Comparison of ENCODE assay signal across 16 cellular contexts in the genomic region with DNA sequence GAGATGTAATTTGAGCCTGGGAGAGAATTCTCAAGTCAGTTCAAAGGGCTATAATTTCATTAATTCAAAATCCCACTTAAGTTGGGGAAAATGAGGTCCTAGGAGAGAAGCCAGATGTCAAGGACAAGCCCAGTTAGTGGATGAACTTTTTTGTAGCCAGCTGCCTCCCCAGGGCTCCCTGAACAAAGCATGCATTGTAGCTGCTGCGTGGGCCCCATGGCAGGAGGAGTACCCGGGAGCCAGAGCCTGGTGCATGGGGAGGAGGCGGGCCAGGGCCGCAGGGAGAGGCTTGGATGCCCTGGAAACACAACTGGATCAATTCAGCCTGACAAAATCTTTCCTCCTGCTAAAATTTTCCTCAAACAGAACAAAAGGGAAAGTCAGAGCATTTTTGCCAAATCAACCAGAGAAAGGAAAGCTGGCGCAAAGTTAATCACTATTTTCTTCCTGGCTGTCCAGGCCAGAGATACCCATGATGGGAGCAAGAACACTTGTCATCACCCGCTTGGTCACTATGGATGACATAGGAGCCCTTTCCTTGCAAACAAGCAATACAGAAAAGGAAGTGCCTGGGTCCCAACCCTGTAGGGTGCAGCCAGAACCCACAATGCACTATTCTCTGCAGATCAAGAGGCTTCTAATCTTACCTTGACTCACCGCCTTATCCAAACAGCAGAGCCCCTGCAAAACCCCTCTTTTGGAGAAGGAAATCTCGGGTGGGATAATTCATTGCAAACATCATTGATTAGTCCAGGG.
DNase-seq lines count a peak whose midpoint lies in the region; ATAC-seq and TF ChIP-seq lines count a peak whose summit lies in the region.
"Had no signal": no experiment of that assay in that cellular context is flagged by ENCODE, and none has a peak within 500 bp of the region (broad histone marks: within the 10 kb centered on the region; RNA-seq: fewer than 3 reads in every experiment).

No MANE protein-coding gene starts in this region.

- peak overlapping the region in 6 of 7 donors; percentile 30 to 90 (median 80) for H3K27ac Mint-ChIP-seq in CD14-positive monocyte
- H3K27ac Mint-ChIP-seq: activated CD8-positive, alpha-beta T cell treated with anti-CD3 and anti-CD28 coated beads for 36 hours had no signal

- peaks cover 80% of the 10 kb centered on the region for H3K4me1 Mint-ChIP-seq in CD14-positive monocyte

- peaks cover 0 to 3% (median 0%) of the 10 kb centered on the region in 7 donors for H3K9me3 Mint-ChIP-seq in CD14-positive monocyte
- H3K9me3 Mint-ChIP-seq: activated CD8-positive, alpha-beta T cell treated with anti-CD3 and anti-CD28 coated beads for 36 hours had no signal

- H3K4me3 Mint-ChIP-seq in CD14-positive monocyte: no peak overlapping the region
- H3K4me3 Mint-ChIP-seq: activated CD8-positive, alpha-beta T cell treated with anti-CD3 and anti-CD28 coated beads for 36 hours had no signal

- H3K36me3 Mint-ChIP-seq in CD14-positive monocyte: no peaks in the 10 kb centered on the region

- no peak for DNase-seq in CD14-positive monocyte (ENCODE audit: low spot score)
- DNase-seq in NB4 (ENCODE audit: low read depth): peak; percentile 68
- peak in 59 of 61 donors; percentile 20 to 88 (median 72) for DNase-seq in caudate nucleus (lab: John Stamatoyannopoulos, UW)
- DNase-seq in midbrain (lab: John Stamatoyannopoulos, UW): peak; percentile 89
- DNase-seq in posterior vena cava (ENCODE audit: low spot score): no peak
- DNase-seq: activated CD8-positive, alpha-beta T cell treated with anti-CD3 and anti-CD28 coated beads for 36 hours; activated effector memory CD4-positive, alpha-beta T cell treated with Interleukin-2 at 50 U/mL for 16 hours; effector CD4-positive, alpha-beta T cell; MG63; NCI-H510A treated with DMSO at 0.1 percent for 48 hours; stimulated activated CD4-positive, alpha-beta T cell treated with anti-CD3 and anti-CD28 coated beads, Interleukin-1b, Interleukin-23, amount 100 ng/mL, for 48 hours; stimulated activated CD8-positive, alpha-beta memory T cell treated with anti-CD3 and anti-CD28 coated beads, Interleukin-4, amount 100 ng/mL, for 48 hours had no signal

- H3K4me3 ChIP-seq in NB4 (ENCODE audit: low read depth, low read length): no peak overlapping the region
- H3K4me3 ChIP-seq: MG63, upper lobe of left lung had no signal

- intact Hi-C loops in CD14-positive monocyte (cut with micrococcal nuclease): loop anchor here in 1 of 2 donors (10.0 kb wide), 1 partner anchor 132 kb away; no protein-coding TSS in a partner anchor
- intact Hi-C loops in posterior vena cava (cut with DNase I): no loop called here

- no peak for TF ChIP-seq POLR2A in NB4 (IDR thresholded peaks at IDR 0.05; ENCODE audit: extremely low read depth, insufficient read length)

- H3K27me3 Mint-ChIP-seq in CD14-positive monocyte (ENCODE audit: low read depth in 3 of 3): peaks cover 0 to 2% (median 0%) of the 10 kb centered on the region in 3 donors
- H3K27me3 Mint-ChIP-seq: activated CD8-positive, alpha-beta T cell treated with anti-CD3 and anti-CD28 coated beads for 36 hours had no signal

- H3K27ac ChIP-seq in caudate nucleus (ENCODE audit: low read depth, low read length): peak overlapping the region; percentile 84

- TF ChIP-seq CTCF in CD14-positive monocyte (IDR thresholded peaks at IDR 0.05) (no peak), NB4 (IDR thresholded peaks at IDR 0.05; ENCODE audit: low read depth, low read length) (no peak)

- ATAC-seq in HG03139 (IDR thresholded peaks at IDR 0.05; ENCODE audit: unreplicated experiment) (no peak), HG03159 (IDR thresholded peaks at IDR 0.05; ENCODE audit: unreplicated experiment) (no peak), HG03571 (IDR thresholded peaks at IDR 0.05; ENCODE audit: unreplicated experiment) (no peak)
- ATAC-seq: activated CD8-positive, alpha-beta T cell treated with anti-CD3 and anti-CD28 coated beads for 36 hours had no signal

Comparison
In these comparisons a context has a peak if more than half of its experiments do, and no peak if none do; other contexts are left out.
1. DNase-seq: peak in NB4 (single experiment), caudate nucleus (59 of 61) and midbrain (single experiment); none in CD14-positive monocyte (single experiment) and posterior vena cava (single experiment).